ENCODE assay signal across 35 cellular contexts in the genomic region with DNA sequence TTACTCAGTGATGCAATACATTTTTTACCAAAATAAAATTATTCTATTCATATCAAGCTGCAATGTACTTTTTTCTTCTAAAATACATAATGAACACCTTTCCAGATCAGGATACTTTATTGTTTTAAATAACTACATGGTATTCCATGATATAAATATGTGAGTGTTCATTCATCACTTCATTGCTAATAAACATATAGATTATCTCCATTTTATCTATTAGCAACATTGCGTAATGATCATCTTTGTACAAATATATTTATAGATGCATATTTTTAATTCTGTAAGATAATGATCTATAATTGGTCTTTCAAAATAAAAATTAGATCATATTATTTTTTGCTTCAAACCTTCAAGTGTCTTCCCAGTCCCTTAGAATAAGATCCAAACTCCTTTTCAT.
"Had no signal": no experiment of that assay in that cellular context is flagged by ENCODE, and none has a peak within 500 bp of the region (broad histone marks: within the 10 kb centered on the region; RNA-seq: fewer than 3 reads in every experiment).

No MANE protein-coding gene starts in this region.

- H3K4me3 ChIP-seq: MG63 had no signal

- H3K36me3 ChIP-seq: MG63 had no signal

- DNase-seq: MG63, MM.1S, MV-4-11, NCI-H1048, NCI-H1092, NCI-H1092 treated with DMSO at 0.1 percent for 48 hours, NCI-H1105, NCI-H1105 treated with DMSO at 0.1 percent for 48 hours, NCI-H1417, NCI-H1417 treated with DMSO at 0.1 percent for 48 hours, NCI-H1436, NCI-H1436 treated with DMSO at 0.1 percent for 48 hours, NCI-H146, NCI-H1694, NCI-H1694 treated with DMSO at 0.1 percent for 48 hours, NCI-H187, NCI-H187 treated with DMSO at 0.1 percent for 48 hours, NCI-H1930, NCI-H2029, NCI-H2029 treated with DMSO at 0.1 percent for 48 hours, NCI-H2081, NCI-H2081 treated with DMSO at 0.1 percent for 48 hours, NCI-H2107, NCI-H2171, NCI-H2171 treated with DMSO at 0.1 percent for 48 hours, NCI-H2227 treated with DMSO at 0.1 percent for 48 hours, NCI-H226, NCI-H345, NCI-H446, NCI-H446 treated with DMSO at 0.1 percent for 48 hours, NCI-H510A, NCI-H510A treated with DMSO at 0.1 percent for 48 hours, NCI-H524, NCI-H524 treated with DMSO at 0.1 percent for 48 hours, NCI-H526 had no signal

- H3K27me3 ChIP-seq: MG63 had no signal

- H3K9me3 ChIP-seq: MG63 had no signal
